Comparison of ENCODE assay signal across 8 cellular contexts in the genomic region with DNA sequence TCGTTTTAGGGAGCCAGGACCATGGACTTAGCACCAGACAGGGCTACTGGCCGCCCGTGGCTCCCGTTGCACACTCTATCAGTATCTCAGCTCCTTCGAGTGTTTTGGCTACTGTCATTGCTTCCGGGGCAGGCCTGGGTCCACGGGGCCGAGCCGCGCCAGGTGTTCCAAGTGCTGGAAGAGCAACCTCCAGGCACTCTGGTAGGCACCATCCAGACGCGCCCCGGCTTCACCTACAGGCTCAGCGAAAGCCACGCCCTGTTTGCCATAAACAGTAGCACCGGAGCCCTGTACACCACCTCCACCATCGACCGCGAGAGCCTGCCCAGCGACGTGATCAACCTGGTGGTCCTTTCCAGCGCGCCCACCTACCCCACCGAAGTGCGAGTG. TPM values are rescaled to one million over a fixed set of nuclear protein-coding genes. Genes with fewer than 3 reads are reported as not detected.
DNase-seq lines count a peak whose midpoint lies in the region; ATAC-seq, FAIRE-seq and TF ChIP-seq lines count a peak whose summit lies in the region.

No MANE protein-coding gene starts in this region.

- no peaks in the 10 kb centered on the region for H3K36me3 ChIP-seq in CD8-positive, alpha-beta T cell (ENCODE audit: insufficient read depth, low read length)
- H3K36me3 ChIP-seq in bronchial epithelial cell (ENCODE audit: control insufficient read depth, insufficient read depth, low read length) (no peaks in the 10 kb centered on the region), stomach (no peaks in the 10 kb centered on the region)

- ATAC-seq in CD8-positive, alpha-beta T cell: no peak
- ATAC-seq in GM18502 (IDR thresholded peaks at IDR 0.05; ENCODE audit: poor library complexity, unreplicated experiment) (no peak), HG03521 (IDR thresholded peaks at IDR 0.05; ENCODE audit: unreplicated experiment) (no peak), GM19351 (IDR thresholded peaks at IDR 0.05; ENCODE audit: unreplicated experiment) (no peak)

- peaks cover 63% of the 10 kb centered on the region for H3K27me3 Mint-ChIP-seq in CD8-positive, alpha-beta T cell (ENCODE audit: low read depth)

- H3K27me3 ChIP-seq in CD8-positive, alpha-beta T cell (ENCODE audit: insufficient read depth, low read length): peaks cover 30% of the 10 kb centered on the region
- H3K27me3 ChIP-seq in bronchial epithelial cell (ENCODE audit: control insufficient read depth, insufficient read depth, low read length) (no peaks in the 10 kb centered on the region), stomach (peaks cover 0 to 41% (median 19%) of the 10 kb centered on the region in 3 donors)

- no peak overlapping the region for H3K4me3 ChIP-seq in CD8-positive, alpha-beta T cell (ENCODE audit: low read depth, low read length)
- H3K4me3 ChIP-seq in bronchial epithelial cell (ENCODE audit: low read depth, low read length) (peak overlapping the region; percentile 88), stomach (peak overlapping the region; percentile 73 to 80 (median 79))

- no peak for TF ChIP-seq CTCF in CD8-positive, alpha-beta T cell (IDR thresholded peaks at IDR 0.05)
- TF ChIP-seq CTCF in bronchial epithelial cell (IDR thresholded peaks at IDR 0.05; ENCODE audit: insufficient read depth, low read length, severe bottlenecking): no peak
- TF ChIP-seq CTCF in stomach (IDR thresholded peaks at IDR 0.05): no peak

- H3K27ac ChIP-seq in CD8-positive, alpha-beta T cell (ENCODE audit: low read depth, low read length): no peak overlapping the region
- peak overlapping the region in 4 of 5 donors; percentile 84 to 93 (median 86) for H3K27ac ChIP-seq in stomach

- H3K4me1 Mint-ChIP-seq in CD8-positive, alpha-beta T cell (ENCODE audit: low read depth): peaks cover 37% of the 10 kb centered on the region

- intact Hi-C loops in CD8-positive, alpha-beta T cell (cut with DNase I, micrococcal nuclease): no loop called here
- intact Hi-C loops in stomach (cut with DNase I; ENCODE audit: low total_unique reads): no loop called here

- H3K4me1 ChIP-seq in CD8-positive, alpha-beta T cell (ENCODE audit: insufficient read depth, low read length): peaks cover 27% of the 10 kb centered on the region
- H3K4me1 ChIP-seq in stomach: peaks cover 14 to 60% (median 46%) of the 10 kb centered on the region in 4 donors

- TF ChIP-seq EP300 in stomach (IDR thresholded peaks at IDR 0.05): no peak

- CTCF ChIA-PET in CD8-positive, alpha-beta T cell (lab: Charles Lee): no interaction called here

- no peak for TF ChIP-seq POLR2A in stomach (IDR thresholded peaks at IDR 0.05)

- H3K9me3 ChIP-seq in CD8-positive, alpha-beta T cell (ENCODE audit: low read length): no peaks in the 10 kb centered on the region
- H3K9me3 ChIP-seq in stomach: no peaks in the 10 kb centered on the region

- WGBS in stomach, 5 donors: 0 to 5% (median 1%) methylated on average over 13 to 25 of the region's 25 CpGs

- H3K27ac Mint-ChIP-seq in CD8-positive, alpha-beta T cell: no peak overlapping the region

- DNase-seq in CD8-positive, alpha-beta T cell: no peak
- DNase-seq in NCI-H128 (lab: John Stamatoyannopoulos, UW; ENCODE audit: unreplicated experiment): peak; percentile 2
- peak; percentile 56 for DNase-seq in bronchial epithelial cell (ENCODE audit: low read depth)
- peak; percentile 68 for DNase-seq in left kidney (ENCODE audit: low read depth, low spot score)
- DNase-seq in stomach: peak; percentile 41

- no peaks in the 10 kb centered on the region for H3K36me3 Mint-ChIP-seq in CD8-positive, alpha-beta T cell

- FAIRE-seq in bronchial epithelial cell (lab: Jason Lieb, UNC): no peak

- no peaks in the 10 kb centered on the region for H3K9me3 Mint-ChIP-seq in CD8-positive, alpha-beta T cell

- POLR2A ChIA-PET in CD8-positive, alpha-beta T cell (lab: Charles Lee): no interaction called here

- peak overlapping the region; percentile 80 for H3K4me3 Mint-ChIP-seq in CD8-positive, alpha-beta T cell

RNA-seq across cellular contexts. Expression of a gene that starts 1.6 kb away (rescaled TPM):
- total RNA-seq in CD8-positive, alpha-beta T cell: not detected
- 2.0 and 2.1 TPM in 2 replicates for total RNA-seq in bronchial epithelial cell
- 10 to 100 TPM in 2 of 5 donors, 1 to 10 TPM in 3; 6.7 to 76.7 (median 8.4) TPM for total RNA-seq in stomach
- under 1 TPM; 0.46 to 0.56 (median 0.50) TPM for polyA plus RNA-seq in stomach

Comparison
In these comparisons a context has a peak if more than half of its experiments do, and no peak if none do; other contexts are left out.
1. DNase-seq: peak in NCI-H128 (single experiment), bronchial epithelial cell (single experiment), left kidney (single experiment) and stomach (single experiment); none in CD8-positive, alpha-beta T cell (0 of 7).